ENCODE assay signal across 30 cellular contexts in genomic region chr12:80576641-80577418, GRCh38.
"Had no signal": no experiment of that assay in that cellular context is flagged by ENCODE, and none has a peak within 500 bp of the region (broad histone marks: within the 10 kb centered on the region; RNA-seq: fewer than 3 reads in every experiment).

No MANE protein-coding gene starts in this region.

- ATAC-seq: activated CD8-positive, alpha-beta T cell treated with anti-CD3 and anti-CD28 coated beads for 36 hours; activated T-cell treated with anti-CD3 and anti-CD28 coated beads, Interleukin-2, amount 50 U/mL, for 72 hours; activated T-helper 17 cell treated with anti-CD3 and anti-CD28 coated beads, Interleukin-2, amount 50 U/mL, for 72 hours; K562; Right ventricle myocardium inferior had no signal

- DNase-seq: activated CD4-positive, alpha-beta T cell treated with anti-CD3 and anti-CD28 coated beads for 1 hour; activated CD4-positive, alpha-beta T cell treated with anti-CD3 and anti-CD28 coated beads, Interleukin-2, amount 10 ng/mL, durations not matched to agents 24 days and 14 days; activated CD4-positive, alpha-beta T cell treated with anti-CD3 and anti-CD28 coated beads, Interleukin-2, amount 50 U/mL, for 4 hours; activated CD4-positive, CD25-positive, alpha-beta regulatory T cell; activated CD8-positive, alpha-beta T cell treated with anti-CD3 and anti-CD28 coated beads for 36 hours; activated effector memory CD4-positive, alpha-beta T cell treated with anti-CD3 and anti-CD28 coated beads, Interleukin-2, amount 50 U/mL, for 16 hours; activated naive CD4-positive, alpha-beta T cell; activated naive CD4-positive, alpha-beta T cell treated with anti-CD3 and anti-CD28 coated beads, Interleukin-2, amount 50 U/mL, for 16 hours; activated naive CD8-positive, alpha-beta T cell treated with anti-CD3 and anti-CD28 coated beads, Interleukin-2, amount 10 ng/mL, durations not matched to agents 7 days and 5 days; activated T-cell treated with anti-CD3 and anti-CD28 coated beads, Interleukin-2, amount 50 U/mL, for 1 hour; activated T-cell treated with anti-CD3 and anti-CD28 coated beads, Interleukin-2, amount 50 U/mL, for 72 hours; central memory CD4-positive, alpha-beta T cell; NCI-H1092 treated with DMSO at 0.1 percent for 48 hours; NCI-H1417; NCI-H187 treated with DMSO at 0.1 percent for 48 hours; NCI-H2081 treated with DMSO at 0.1 percent for 48 hours; NCI-H345; NCI-H524 treated with DMSO at 0.1 percent for 48 hours; NCI-H748 treated with DMSO at 0.1 percent for 48 hours; NK-92 treated with Interleukin-12 subunit alpha and Interleukin-12 subunit beta, amount 100 ng/mL, for 24 hours; PC-9; SIG-M5; T1000; WERI-Rb-1 had no signal

- H3K36me3 ChIP-seq: WERI-Rb-1 had no signal

- H3K4me3 Mint-ChIP-seq: activated CD4-positive, alpha-beta T cell treated with anti-CD3 and anti-CD28 coated beads, Interleukin-2, amount 10 ng/mL, durations not matched to agents 24 days and 14 days; activated CD8-positive, alpha-beta T cell treated with anti-CD3 and anti-CD28 coated beads for 36 hours; activated naive CD8-positive, alpha-beta T cell treated with anti-CD3 and anti-CD28 coated beads, Interleukin-2, amount 10 ng/mL, durations not matched to agents 7 days and 5 days; activated T-cell treated with anti-CD3 and anti-CD28 coated beads, Interleukin-2, amount 50 U/mL, for 72 hours; activated T-helper 17 cell treated with anti-CD3 and anti-CD28 coated beads, Interleukin-2, amount 50 U/mL, for 72 hours; brain had no signal

- H3K36me3 Mint-ChIP-seq: activated naive CD8-positive, alpha-beta T cell treated with anti-CD3 and anti-CD28 coated beads, Interleukin-2, amount 10 ng/mL, durations not matched to agents 7 days and 5 days had no signal

- FAIRE-seq: K562, RCC 7860 had no signal

- H3K27ac ChIP-seq: PC-9, RWPE1, WERI-Rb-1 had no signal

- H3K27me3 Mint-ChIP-seq: activated CD4-positive, alpha-beta T cell treated with anti-CD3 and anti-CD28 coated beads, Interleukin-2, amount 10 ng/mL, durations not matched to agents 24 days and 14 days; activated CD8-positive, alpha-beta T cell treated with anti-CD3 and anti-CD28 coated beads for 36 hours; activated naive CD8-positive, alpha-beta T cell treated with anti-CD3 and anti-CD28 coated beads, Interleukin-2, amount 10 ng/mL, durations not matched to agents 7 days and 5 days; activated T-helper 17 cell treated with anti-CD3 and anti-CD28 coated beads, Interleukin-2, amount 50 U/mL, for 72 hours; brain had no signal

- H3K4me3 ChIP-seq: K562, PC-9 had no signal

- H3K9me3 Mint-ChIP-seq: activated CD4-positive, alpha-beta T cell treated with anti-CD3 and anti-CD28 coated beads, Interleukin-2, amount 10 ng/mL, durations not matched to agents 24 days and 14 days had no signal

- H3K27ac Mint-ChIP-seq: activated CD4-positive, alpha-beta T cell treated with anti-CD3 and anti-CD28 coated beads, Interleukin-2, amount 10 ng/mL, durations not matched to agents 24 days and 14 days; activated CD8-positive, alpha-beta T cell treated with anti-CD3 and anti-CD28 coated beads for 36 hours; activated naive CD8-positive, alpha-beta T cell treated with anti-CD3 and anti-CD28 coated beads, Interleukin-2, amount 10 ng/mL, durations not matched to agents 7 days and 5 days; activated T-cell treated with anti-CD3 and anti-CD28 coated beads, Interleukin-2, amount 50 U/mL, for 72 hours; activated T-helper 17 cell treated with anti-CD3 and anti-CD28 coated beads, Interleukin-2, amount 50 U/mL, for 72 hours; brain had no signal

- H2AFZ ChIP-seq: PC-9 had no signal

- H3K4me1 Mint-ChIP-seq: activated CD4-positive, alpha-beta T cell treated with anti-CD3 and anti-CD28 coated beads, Interleukin-2, amount 10 ng/mL, durations not matched to agents 24 days and 14 days; activated naive CD8-positive, alpha-beta T cell treated with anti-CD3 and anti-CD28 coated beads, Interleukin-2, amount 10 ng/mL, durations not matched to agents 7 days and 5 days; activated T-helper 17 cell treated with anti-CD3 and anti-CD28 coated beads, Interleukin-2, amount 50 U/mL, for 72 hours; brain had no signal

- H3K4me2 ChIP-seq: PC-9 had no signal
